In the genomic region with DNA sequence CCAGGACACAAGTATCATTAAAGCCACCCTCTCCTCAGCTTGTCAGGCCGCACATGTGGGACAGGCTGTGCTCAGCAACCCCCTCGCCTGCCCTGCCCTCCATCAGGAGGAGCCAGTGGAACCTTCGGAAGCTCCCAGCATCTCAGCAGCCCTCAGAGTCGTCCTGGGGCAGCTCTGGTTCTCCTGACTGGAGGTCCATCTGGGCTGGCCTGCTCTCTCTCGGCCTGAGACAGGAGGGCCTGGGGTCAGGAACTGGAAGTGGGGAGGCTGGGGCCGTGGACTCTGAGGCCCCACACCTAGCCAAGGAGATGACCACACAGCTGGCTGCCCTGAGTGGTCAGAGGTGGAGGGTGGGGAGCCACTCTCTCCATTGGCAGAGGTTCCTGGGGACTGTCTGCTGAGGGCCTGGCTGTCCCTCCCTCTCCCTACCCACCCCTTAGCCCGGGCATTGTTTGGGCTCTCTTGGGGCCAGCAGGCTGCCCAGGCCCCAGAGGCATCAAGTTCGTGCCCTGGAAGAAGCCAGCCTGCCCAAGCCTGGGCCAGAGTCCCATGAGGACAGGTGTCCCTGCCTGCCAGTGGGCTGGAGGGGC, we compare ENCODE assay signal across 28 cellular contexts.
"Had no signal": no experiment of that assay in that cellular context is flagged by ENCODE, and none has a peak within 500 bp of the region (broad histone marks: within the 10 kb centered on the region; RNA-seq: fewer than 3 reads in every experiment).

No MANE protein-coding gene starts in this region.

- H3K4me1 Mint-ChIP-seq: activated B cell treated with CpG ODN at 0.5 μM for 24 hours; activated naive CD8-positive, alpha-beta T cell treated with anti-CD3 and anti-CD28 coated beads, Interleukin-2, amount 10 ng/mL, durations not matched to agents 7 days and 5 days; T-cell had no signal

- H3K27ac Mint-ChIP-seq: activated B cell treated with CpG ODN at 0.5 μM for 24 hours; activated CD4-positive, alpha-beta T cell treated with anti-CD3 and anti-CD28 coated beads, Interleukin-2, amount 10 ng/mL, durations not matched to agents 24 days and 14 days; activated naive CD8-positive, alpha-beta T cell treated with anti-CD3 and anti-CD28 coated beads, Interleukin-2, amount 10 ng/mL, durations not matched to agents 7 days and 5 days; activated T-helper 2 cell treated with anti-CD3 and anti-CD28 coated beads, Interferon-gamma antibody, Interleukin-2, Interleukin-4, amounts not matched to agents 10 μg/mL and 5 μg/mL and 100 μg/mL, durations not matched to agents 14 hours and 24 hours and 36 hours; T-cell had no signal

- H3K27ac ChIP-seq: adrenal gland, KMS-11, Peyer's patch had no signal

- H3K4me1 ChIP-seq: adrenal gland had no signal

- H3K9me3 Mint-ChIP-seq: activated B cell treated with CpG ODN at 0.5 μM for 24 hours; activated CD4-positive, alpha-beta T cell treated with anti-CD3 and anti-CD28 coated beads, Interleukin-2, amount 10 ng/mL, durations not matched to agents 24 days and 14 days; activated naive CD8-positive, alpha-beta T cell treated with anti-CD3 and anti-CD28 coated beads, Interleukin-2, amount 10 ng/mL, durations not matched to agents 7 days and 5 days; activated T-helper 2 cell treated with anti-CD3 and anti-CD28 coated beads, Interferon-gamma antibody, Interleukin-2, Interleukin-4, amounts not matched to agents 10 μg/mL and 5 μg/mL and 100 μg/mL, durations not matched to agents 14 hours and 24 hours and 36 hours; T-cell had no signal

- DNase-seq: activated B cell treated with CpG ODN at 0.5 μM for 24 hours; activated CD4-positive, alpha-beta T cell treated with anti-CD3 and anti-CD28 coated beads for 1 hour; activated CD4-positive, alpha-beta T cell treated with anti-CD3 and anti-CD28 coated beads, Interleukin-2, amount 10 ng/mL, durations not matched to agents 24 days and 14 days; activated CD4-positive, alpha-beta T cell treated with anti-CD3 and anti-CD28 coated beads, Interleukin-2, amount 50 U/mL, for 48 hours; activated naive CD4-positive, alpha-beta T cell treated with anti-CD3 and anti-CD28 coated beads, Interleukin-2, amount 50 U/mL, for 16 hours; activated naive CD8-positive, alpha-beta T cell treated with anti-CD3 and anti-CD28 coated beads, Interleukin-2, amount 10 ng/mL, durations not matched to agents 7 days and 5 days; activated T-cell treated with anti-CD3 and anti-CD28 coated beads, Interleukin-2, amount 50 U/mL, for 48 hours; adrenal gland; anterior cingulate cortex; caudate nucleus; MG63; MV-4-11; NCI-H1092 treated with DMSO at 0.1 percent for 48 hours; NCI-H1417 treated with DMSO at 0.1 percent for 48 hours; NCI-H1694; NCI-H2029; NCI-H345; NCI-H510A; NCI-H526 treated with DMSO at 0.1 percent for 48 hours; NCI-H82; OCI-M1; Peyer's patch; SIG-M5; T-cell; T-helper 2 cell; T1000 had no signal

- H3K27me3 ChIP-seq: adrenal gland, MG63, Peyer's patch had no signal

- ATAC-seq: T-cell had no signal

- H3K4me3 Mint-ChIP-seq: activated B cell treated with CpG ODN at 0.5 μM for 24 hours; activated CD4-positive, alpha-beta T cell treated with anti-CD3 and anti-CD28 coated beads, Interleukin-2, amount 10 ng/mL, durations not matched to agents 24 days and 14 days; activated naive CD8-positive, alpha-beta T cell treated with anti-CD3 and anti-CD28 coated beads, Interleukin-2, amount 10 ng/mL, durations not matched to agents 7 days and 5 days; T-cell had no signal

- H3K27me3 Mint-ChIP-seq: activated B cell treated with CpG ODN at 0.5 μM for 24 hours; activated CD4-positive, alpha-beta T cell treated with anti-CD3 and anti-CD28 coated beads, Interleukin-2, amount 10 ng/mL, durations not matched to agents 24 days and 14 days; activated naive CD8-positive, alpha-beta T cell treated with anti-CD3 and anti-CD28 coated beads, Interleukin-2, amount 10 ng/mL, durations not matched to agents 7 days and 5 days; T-cell had no signal

- H3K9me3 ChIP-seq: adrenal gland, MG63, Peyer's patch had no signal

- H3K4me3 ChIP-seq: adrenal gland, MG63, Peyer's patch had no signal

- H3K4me2 ChIP-seq: KMS-11 had no signal
